In genomic region chr10:74035324-74035723, GRCh38 we compare ENCODE assay signal across 12 cellular contexts. TPM values are rescaled to one million over a fixed set of nuclear protein-coding genes. Genes with fewer than 3 reads are reported as not detected.
DNase-seq lines count a peak whose midpoint lies in the region; ATAC-seq, FAIRE-seq and TF ChIP-seq lines count a peak whose summit lies in the region.
"Had no signal": no experiment of that assay in that cellular context is flagged by ENCODE, and none has a peak within 500 bp of the region (broad histone marks: within the 10 kb centered on the region; RNA-seq: fewer than 3 reads in every experiment).

No MANE protein-coding gene starts in this region.

- peaks cover 0 to 21% (median 0%) of the 10 kb centered on the region in 9 donors for H3K36me3 ChIP-seq in heart right ventricle
- H3K36me3 ChIP-seq in SU-DHL-6 (ENCODE audit: low read length) = no peaks in the 10 kb centered on the region
- H3K36me3 ChIP-seq in keratinocyte (ENCODE audit: control insufficient read depth in 2 of 2, extremely low read depth in 1 of 2, insufficient read depth in 2 of 2, low read length in 2 of 2) = peaks cover 4 to 5% of the 10 kb centered on the region in 2 experiments
- H3K36me3 ChIP-seq in uterus = no peaks in the 10 kb centered on the region

- H3K4me2 ChIP-seq in SU-DHL-6 (ENCODE audit: low read depth, low read length, poor library complexity, severe bottlenecking) (no peak overlapping the region), keratinocyte (ENCODE audit: control insufficient read depth, extremely low read depth, insufficient read depth, low read depth, low read length) (no peak overlapping the region)

- no peaks in the 10 kb centered on the region for H4K20me1 ChIP-seq in SU-DHL-6 (ENCODE audit: low read depth, low read length)
- H4K20me1 ChIP-seq in keratinocyte (ENCODE audit: control insufficient read depth, extremely low read depth, insufficient read depth, low read length) = no peaks in the 10 kb centered on the region

- H3K4me1 ChIP-seq in heart right ventricle (peaks cover 10 to 82% (median 76%) of the 10 kb centered on the region in 9 donors), keratinocyte (ENCODE audit: control insufficient read depth, extremely low read depth, insufficient read depth, low read length) (peaks cover 12% of the 10 kb centered on the region), uterus (peaks cover 13 to 20% of the 10 kb centered on the region in 2 donors)

- H2AFZ ChIP-seq in SU-DHL-6 (ENCODE audit: low read depth, low read length, severe bottlenecking) (no peak overlapping the region), keratinocyte (ENCODE audit: control insufficient read depth, low read length) (no peak overlapping the region)

- TF ChIP-seq POLR2A in uterus (IDR thresholded peaks at IDR 0.05) = no peak
- no peak for TF ChIP-seq POLR2A in lower leg skin (IDR thresholded peaks at IDR 0.05)

- H3K9ac ChIP-seq in SU-DHL-6 (ENCODE audit: low read length) = no peak overlapping the region
- H3K9ac ChIP-seq in keratinocyte (ENCODE audit: control insufficient read depth, extremely low read depth, insufficient read depth, low read length) = no peak overlapping the region

- H3K27ac ChIP-seq in heart right ventricle = peak overlapping the region in 6 of 10 donors; percentile 7 to 58 (median 40)
- H3K27ac ChIP-seq in SU-DHL-6 (ENCODE audit: low read depth, low read length) = no peak overlapping the region
- no peak overlapping the region for H3K27ac ChIP-seq in keratinocyte (ENCODE audit: control insufficient read depth, insufficient read depth, low read length)
- H3K27ac ChIP-seq in uterus = peak overlapping the region; percentile 32 to 78
- H3K27ac ChIP-seq: HL-60 had no signal

- no peaks in the 10 kb centered on the region for H3K9me1 ChIP-seq in keratinocyte (ENCODE audit: control insufficient read depth, extremely low read depth, insufficient read depth, low read length)

- H3K4me3 ChIP-seq in heart right ventricle (no peak overlapping the region), SU-DHL-6 (ENCODE audit: insufficient read depth, low read length, poor library complexity, severe bottlenecking) (no peak overlapping the region), keratinocyte (ENCODE audit: control insufficient read depth in 2 of 3, extremely low read depth in 1 of 3, insufficient read depth in 2 of 3, low read depth in 1 of 3, low read length in 3 of 3) (no peak overlapping the region), uterus (no peak overlapping the region), lower leg skin (ENCODE audit: low read depth, poor library complexity, severe bottlenecking) (no peak overlapping the region)

- dilution Hi-C loops in keratinocyte (cut with MboI; ENCODE audit: extremely low pct_ligation_motif_present, low sequenced_read_pairs) = no loop called here

- ATAC-seq in heart right ventricle (no peak), left ventricle myocardium superior (no peak), HG03460 (IDR thresholded peaks at IDR 0.05; ENCODE audit: unreplicated experiment) (no peak)

- H3K79me2 ChIP-seq in SU-DHL-6 (ENCODE audit: insufficient read depth, low read length) = no peaks in the 10 kb centered on the region
- peaks cover 43% of the 10 kb centered on the region for H3K79me2 ChIP-seq in keratinocyte (ENCODE audit: control insufficient read depth, insufficient read depth, low read length)

- WGBS in heart right ventricle, 2 donors = 15 to 38% methylated on average over 1 of the region's 1 CpG
- 42 to 44% methylated on average over 1 of the region's 1 CpG for WGBS in lower leg skin, 2 donors

- H3K9me3 ChIP-seq in heart right ventricle = no peaks in the 10 kb centered on the region
- no peaks in the 10 kb centered on the region for H3K9me3 ChIP-seq in SU-DHL-6 (ENCODE audit: insufficient read depth, low read length)
- H3K9me3 ChIP-seq in keratinocyte (ENCODE audit: control insufficient read depth, low read depth, low read length) = no peaks in the 10 kb centered on the region
- no peaks in the 10 kb centered on the region for H3K9me3 ChIP-seq in uterus

- no peaks in the 10 kb centered on the region for H3K9me2 ChIP-seq in SU-DHL-6 (replicated peaks; ENCODE audit: insufficient read depth, low read length)

- TF ChIP-seq CTCF in heart right ventricle (IDR thresholded peaks at IDR 0.05) (peak in 3 of 9 donors; percentile 15 to 34 (median 24)), SU-DHL-6 (IDR thresholded peaks at IDR 0.05; ENCODE audit: insufficient read depth, low read length, poor library complexity, severe bottlenecking) (peak; percentile 47), keratinocyte (optimal IDR thresholded peaks at IDR 0.05 in 1 of 3, IDR thresholded peaks at IDR 0.05 in 1 of 3, conservative IDR thresholded peaks at IDR 0.05 in 1 of 3; ENCODE audit: extremely low read depth in 1 of 3, insufficient read depth in 2 of 3, low read length in 3 of 3) (peak in 2 of 3 experiments; percentile 17 to 19), uterus (IDR thresholded peaks at IDR 0.05) (peak in 2 of 4 experiments; percentile 21 to 26), lower leg skin (IDR thresholded peaks at IDR 0.05) (no peak)

- H3F3A ChIP-seq in SU-DHL-6 (ENCODE audit: insufficient read depth) = peaks cover 4% of the 10 kb centered on the region

- intact Hi-C loops in heart right ventricle (cut with DNase I) (no loop called here), left ventricle myocardium superior (cut with micrococcal nuclease) (no loop called here), uterus (cut with DNase I; ENCODE audit: low total_unique reads) (no loop called here), lower leg skin (cut with DNase I; ENCODE audit: low total_unique reads) (no loop called here)

- no peak for FAIRE-seq in keratinocyte (lab: Jason Lieb, UNC)

- H3K27me3 ChIP-seq in heart right ventricle (no peaks in the 10 kb centered on the region), SU-DHL-6 (ENCODE audit: low read length) (no peaks in the 10 kb centered on the region), keratinocyte (ENCODE audit: control insufficient read depth, extremely low read depth, insufficient read depth, low read length) (no peaks in the 10 kb centered on the region), uterus (no peaks in the 10 kb centered on the region)

- DNase-seq in heart right ventricle (no peak), left ventricle myocardium superior (no peak), keratinocyte (ENCODE audit: low read depth, low spot score) (no peak), uterus (no peak), DMS153 treated with DMSO at 0.1 percent for 48 hours (lab: John Stamatoyannopoulos, UW; ENCODE audit: unreplicated experiment) (no peak), lower leg skin (ENCODE audit: low spot score in 2 of 2) (no peak)
- DNase-seq: DMS153, hypothalamus, RPMI8226 had no signal

RNA-seq across cellular contexts. Expression of gene VCL, which starts 37.4 kb away (rescaled TPM):
- 100 to 1,000 TPM; 210 to 369 (median 251) TPM for total RNA-seq in heart right ventricle
- 100 to 1,000 TPM; 117 to 190 TPM for polyA plus RNA-seq in heart right ventricle
- 238 TPM for total RNA-seq in left ventricle myocardium superior
- polyA plus RNA-seq in keratinocyte = 92.1 to 106 TPM (median 102 TPM) in 3 replicates
- polyA plus RNA-seq in keratinocyte (2011; ENCODE audit: low read depth) = 27.2 TPM
- 31.6 and 47.9 TPM in 2 replicates for polyA plus RNA-seq in keratinocyte (2011; cell fraction: cytosol; rRNA removed)
- polyA plus RNA-seq in keratinocyte (2011; cell fraction: nucleus; rRNA removed) = 238 and 259 TPM in 2 replicates
- polyA plus RNA-seq in keratinocyte (2012; ENCODE audit: low replicate concordance) = 19.1 and 101 TPM in 2 replicates
- 77.4 to 161 TPM (median 129 TPM) in 3 replicates for polyA minus RNA-seq in keratinocyte
- 78.3 TPM for polyA minus RNA-seq in keratinocyte (2011; cell fraction: cytosol; rRNA and poly(A)+ RNA removed)
- 257 and 336 TPM in 2 replicates for polyA minus RNA-seq in keratinocyte (2011; cell fraction: nucleus; rRNA and poly(A)+ RNA removed)
- 100 to 1,000 TPM in 3 of 4 donors, 10 to 100 TPM in 1; 77.4 to 313 (median 215) TPM for total RNA-seq in uterus
- total RNA-seq in lower leg skin = 10 to 100 TPM; 53.3 to 90.4 (median 63.1) TPM

Comparison
In these comparisons a context has a peak if more than half of its experiments do, and no peak if none do; other contexts are left out.
1. H3K27ac ChIP-seq: peak in heart right ventricle (6 of 10) and uterus (2 of 2); none in SU-DHL-6 (single experiment) and keratinocyte (single experiment).
2. CTCF ChIP-seq: peak in SU-DHL-6 (single experiment) and keratinocyte (2 of 3); none in lower leg skin (0 of 3).